Comparison of ENCODE assay signal across 8 cellular contexts in the genomic region with DNA sequence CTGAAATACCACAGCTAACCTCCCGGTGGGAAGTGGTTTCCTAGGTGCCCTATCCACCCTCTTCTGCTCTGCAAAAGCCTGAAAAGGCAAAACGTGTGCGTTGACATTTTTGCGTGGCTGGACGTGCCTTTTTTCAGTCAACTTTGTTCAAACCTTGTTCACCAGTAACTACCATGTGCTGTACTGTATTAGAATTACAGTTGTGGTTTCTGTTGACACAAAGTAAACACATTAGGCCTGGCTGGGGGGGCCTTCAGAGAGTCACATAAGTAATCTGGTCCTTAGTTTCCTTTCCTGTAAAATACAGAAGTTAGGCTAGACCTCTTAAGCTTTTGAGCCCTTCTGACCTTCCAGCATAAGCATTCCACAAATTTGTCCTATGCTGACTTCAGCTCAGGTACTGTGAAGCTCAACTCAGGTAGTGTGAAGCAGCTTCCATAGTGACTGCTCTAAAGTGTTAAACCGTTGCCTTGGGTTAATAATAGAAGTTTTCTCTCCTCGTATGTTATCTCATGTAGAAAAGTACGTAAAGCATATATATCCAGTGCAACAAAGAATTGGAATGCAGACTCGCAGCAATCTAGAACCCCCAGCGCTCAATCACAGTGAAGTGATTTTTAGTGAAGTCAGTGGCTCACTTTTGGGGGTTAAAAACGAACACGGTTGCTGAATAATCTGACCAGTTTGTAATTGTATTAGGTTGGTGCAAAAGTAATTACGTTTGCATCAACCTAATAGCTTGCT. TPM values are rescaled to one million over a fixed set of nuclear protein-coding genes. Genes with fewer than 3 reads are reported as not detected.
DNase-seq lines count a peak whose midpoint lies in the region; ATAC-seq and TF ChIP-seq lines count a peak whose summit lies in the region.

No MANE protein-coding gene starts in this region.

- H3K27me3 ChIP-seq in gastrocnemius medialis: no peaks in the 10 kb centered on the region

- H3K27ac ChIP-seq in gastrocnemius medialis: peak overlapping the region; percentile 97 to 100 (median 98)

- peaks cover 66 to 69% of the 10 kb centered on the region in 2 donors for H3K4me1 ChIP-seq in gastrocnemius medialis

- peak overlapping the region; percentile 86 to 89 for H3K27ac Mint-ChIP-seq in T-cell

- no peaks in the 10 kb centered on the region for H3K27me3 Mint-ChIP-seq in T-cell

- CTCF ChIA-PET in T-cell (lab: Charles Lee): interaction anchor here in 1 of 2 donors (0.7 kb wide), 1 partner anchor 9 kb away, joined by 3 read pairs; no protein-coding TSS in a partner anchor

- DNase-seq in NCI-H82 (lab: John Stamatoyannopoulos, UW) (peak; percentile 18), NCI-H82 treated with DMSO at 0.1 percent for 48 hours (lab: John Stamatoyannopoulos, UW; ENCODE audit: unreplicated experiment) (no peak), T-cell (no peak), fibroblast of villous mesenchyme (ENCODE audit: low read depth) (peak; percentile 30), gastrocnemius medialis (no peak), NCI-H1694 treated with DMSO at 0.1 percent for 48 hours (lab: John Stamatoyannopoulos, UW) (no peak)
- no peak for DNase-seq in activated CD8-positive, alpha-beta memory T cell treated with anti-CD3 and anti-CD28 coated beads, Interleukin-2, amount 50 U/mL, for 4 hours

- no peaks in the 10 kb centered on the region for H3K9me3 ChIP-seq in gastrocnemius medialis

- no peaks in the 10 kb centered on the region for H3K9me3 Mint-ChIP-seq in T-cell

- ATAC-seq in T-cell (replicated peaks in 1 of 4) (no peak), gastrocnemius medialis (no peak), HG02938 (IDR thresholded peaks at IDR 0.05; ENCODE audit: unreplicated experiment) (no peak)

- peaks cover 73 to 77% (median 74%) of the 10 kb centered on the region in 3 donors for H3K4me1 Mint-ChIP-seq in T-cell

- TF ChIP-seq POLR2A in gastrocnemius medialis (IDR thresholded peaks at IDR 0.05): no peak

- H3K36me3 ChIP-seq in gastrocnemius medialis: peaks cover 0 to 36% of the 10 kb centered on the region in 2 donors

- in situ Hi-C loops in gastrocnemius medialis (cut with MboI; ENCODE audit: low sequenced_read_pairs in 4 of 4): no loop called here

- POLR2A ChIA-PET in T-cell (lab: Charles Lee): interaction anchor here in 1 of 2 donors (0.6 kb wide), 1 partner anchor 504 kb away, joined by 5 read pairs; no protein-coding TSS in a partner anchor

- TF ChIP-seq CTCF in fibroblast of villous mesenchyme (IDR thresholded peaks at IDR 0.05; ENCODE audit: insufficient read depth, low read depth, low read length) (no peak), gastrocnemius medialis (IDR thresholded peaks at IDR 0.05 in 4 of 5, conservative IDR thresholded peaks at IDR 0.05 in 1 of 5) (no peak)

- H3K4me3 Mint-ChIP-seq in T-cell: peak overlapping the region; percentile 92 to 96 (median 95)

- H3K36me3 Mint-ChIP-seq in T-cell: peaks cover 43% of the 10 kb centered on the region

- peak overlapping the region; percentile 69 for H3K4me3 ChIP-seq in fibroblast of villous mesenchyme (ENCODE audit: low read depth, low read length)
- H3K4me3 ChIP-seq in gastrocnemius medialis: peak overlapping the region; percentile 83 to 97 (median 94)

- intact Hi-C loops in gastrocnemius medialis (cut with DNase I; ENCODE audit: low total_unique reads): loop anchor here (2.0 to 5.0 kb wide), 4 partner anchors 198 to 1348 kb away; a partner anchor contains a TSS

RNA-seq across cellular contexts. Expression of a gene that starts 1.8 kb away (rescaled TPM):
- total RNA-seq in T-cell (100 to 1,000 TPM; 254 to 308 (median 260) TPM), fibroblast of villous mesenchyme (159 and 207 TPM in 2 replicates), gastrocnemius medialis (100 to 1,000 TPM; 192 to 269 (median 202) TPM)

RNA-seq across cellular contexts. Expression of a gene that starts 2.1 kb away (rescaled TPM):
- 10 to 100 TPM; 14.1 to 25.4 (median 22.1) TPM for total RNA-seq in T-cell
- 22.9 and 24.5 TPM in 2 replicates for total RNA-seq in fibroblast of villous mesenchyme
- 10 to 100 TPM; 19.8 to 38.0 (median 28.6) TPM for total RNA-seq in gastrocnemius medialis

RNA-seq across cellular contexts. Expression of a gene that starts 36.5 kb away (rescaled TPM):
- total RNA-seq in T-cell (1 to 10 TPM in 1 of 5 donors, under 1 TPM in 4; 0.53 to 1.2 (median 0.85) TPM), fibroblast of villous mesenchyme (16.4 and 18.4 TPM in 2 replicates), gastrocnemius medialis (10 to 100 TPM in 1 of 4 donors, 1 to 10 TPM in 3; 4.8 to 23.0 (median 6.6) TPM)

RNA-seq across cellular contexts. Expression of a gene that starts 45.6 kb away (rescaled TPM):
- total RNA-seq in T-cell (1 to 10 TPM in 1 of 5 donors, under 1 TPM in 3, not detected in 1; 0.33 to 1.2 (median 0.71) TPM), fibroblast of villous mesenchyme (0.86 TPM in 1 of 2 replicates, not detected in the other), gastrocnemius medialis (1 to 10 TPM in 1 of 4 donors, under 1 TPM in 1, not detected in 2; 0.13 to 1.2 TPM)

Comparison
In these comparisons a context has a peak if more than half of its experiments do, and no peak if none do; other contexts are left out.
1. DNase-seq: peak in NCI-H82 (single experiment) and fibroblast of villous mesenchyme (single experiment); none in NCI-H82 treated with DMSO at 0.1 percent for 48 hours (single experiment), T-cell (0 of 34), gastrocnemius medialis (0 of 2), NCI-H1694 treated with DMSO at 0.1 percent for 48 hours (single experiment) and activated CD8-positive, alpha-beta memory T cell treated with anti-CD3 and anti-CD28 coated beads, Interleukin-2, amount 50 U/mL, for 4 hours (single experiment).